21 cellular contexts compared by ENCODE assay signal in the genomic region with DNA sequence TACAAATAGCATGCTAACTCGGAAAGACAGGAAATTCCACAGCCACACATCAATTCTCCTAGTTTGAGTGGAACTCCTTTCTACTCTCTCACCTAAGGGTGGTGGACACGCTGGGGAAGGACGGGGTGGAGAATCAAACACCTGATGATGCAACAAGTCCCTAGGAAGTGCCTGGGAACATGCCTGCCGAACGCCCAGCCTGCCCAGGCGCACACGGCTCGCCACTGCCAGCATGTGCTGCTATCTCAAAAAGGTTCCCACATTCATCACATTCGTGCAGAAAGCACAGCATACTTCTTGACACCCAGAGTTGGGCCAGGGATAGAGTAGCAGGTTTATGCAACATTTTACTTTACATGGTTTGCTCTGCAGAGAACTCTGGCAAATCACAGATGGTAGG.
DNase-seq lines count a peak whose midpoint lies in the region; ATAC-seq, FAIRE-seq and TF ChIP-seq lines count a peak whose summit lies in the region.
"Had no signal": no experiment of that assay in that cellular context is flagged by ENCODE, and none has a peak within 500 bp of the region (broad histone marks: within the 10 kb centered on the region; RNA-seq: fewer than 3 reads in every experiment).

No MANE protein-coding gene starts in this region.

- H3K23me2 ChIP-seq in H1 (ENCODE audit: low read depth, low read length) = no peaks in the 10 kb centered on the region

- no peak for TF ChIP-seq RAD21 in H1 (IDR thresholded peaks at IDR 0.05 in 1 of 2, conservative IDR thresholded peaks at IDR 0.05 in 1 of 2; ENCODE audit: low read depth in 2 of 2, low read length in 2 of 2)

- POLR2A ChIA-PET in H1 (lab: Charles Lee; ENCODE audit: partially characterized antibody) = no interaction called here

- FAIRE-seq in H1 (lab: Jason Lieb, UNC) = no peak

- H3K4me3 ChIP-seq in H1 (ENCODE audit: extremely low read depth in 1 of 4, insufficient read depth in 2 of 4, low read depth in 3 of 4, low read length in 4 of 4) = no peak overlapping the region
- H3K4me3 ChIP-seq in neuronal stem cell (ENCODE audit: low read length in 2 of 2) = no peak overlapping the region
- H3K4me3 ChIP-seq: ascending aorta, BLaER1 had no signal

- no peak for TF ChIP-seq CTCF in H1 (IDR thresholded peaks at IDR 0.05; ENCODE audit: control extremely low read depth in 1 of 3, insufficient read depth in 1 of 3, low read depth in 1 of 3, low read length in 3 of 3)

- no peak overlapping the region for H3K14ac ChIP-seq in H1 (ENCODE audit: insufficient read length)
- no peak overlapping the region for H3K14ac ChIP-seq in neuronal stem cell (ENCODE audit: low read length)

- H2BK120ac ChIP-seq in H1 (replicated peaks; ENCODE audit: low read depth, low read length) (no peak overlapping the region), neuronal stem cell (ENCODE audit: low read depth, low read length) (no peak overlapping the region)

- no peak overlapping the region for H2BK5ac ChIP-seq in H1 (ENCODE audit: low read depth, low read length)
- H2BK5ac ChIP-seq in neuronal stem cell (ENCODE audit: low read length) = peak overlapping the region; percentile 29

- H4K91ac ChIP-seq in H1 (replicated peaks; ENCODE audit: insufficient read length, low read length) (no peak overlapping the region), neuronal stem cell (ENCODE audit: low read depth, low read length, poor library complexity) (no peak overlapping the region)

- H3K27ac ChIP-seq in H1 (ENCODE audit: low read depth, low read length) (no peak overlapping the region), neuronal stem cell (replicated peaks; ENCODE audit: low read length) (no peak overlapping the region)
- H3K27ac ChIP-seq: ascending aorta, BLaER1, neutrophil had no signal

- H2AFZ ChIP-seq in H1 (ENCODE audit: low read length) = no peak overlapping the region
- peak overlapping the region; percentile 49 for H2AFZ ChIP-seq in neuronal stem cell (ENCODE audit: low read length)

- no peak overlapping the region for H2BK20ac ChIP-seq in H1 (ENCODE audit: low read length)

- H3K79me1 ChIP-seq in H1 (ENCODE audit: low read depth, low read length) (no peaks in the 10 kb centered on the region), neuronal stem cell (ENCODE audit: low read depth, low read length) (no peaks in the 10 kb centered on the region)

- CTCF ChIA-PET in H1 (lab: Charles Lee; ENCODE audit: partially characterized antibody) = no interaction called here

- no peak overlapping the region for H3K56ac ChIP-seq in H1 (replicated peaks; ENCODE audit: insufficient read length, low read depth, low read length)

- 97% methylated on average over 9 of the region's 9 CpGs; no CpG with 5 or more reads in 1 of the 2 experiments for WGBS in H1 (ENCODE audit: extremely low coverage in 1 of 2, insufficient coverage in 1 of 2, insufficient read length in 1 of 2, insufficient replicate concordance in 2 of 2, low coverage in 1 of 2, low lambda C conversion rate in 2 of 2, missing lambda C conversion rate in 1 of 2), 2 experiments
- WGBS in neuronal stem cell (ENCODE audit: extremely low coverage in 2 of 2, insufficient read length in 2 of 2, insufficient replicate concordance in 1 of 2), 2 donors = no CpG with 5 or more reads among the region's 9 CpGs

- no peak for DNase-seq in H1 (ENCODE audit: low read depth in 1 of 2, low spot score in 2 of 2)
- no peak for DNase-seq in neuronal stem cell (ENCODE audit: low spot score)
- DNase-seq in activated CD8-positive, alpha-beta memory T cell treated with anti-CD3 and anti-CD28 coated beads, Interleukin-2, amount 50 U/mL, for 48 hours = no peak
- DNase-seq in DMS53 (lab: John Stamatoyannopoulos, UW) = no peak
- no peak for DNase-seq in NCI-H2081 (lab: John Stamatoyannopoulos, UW)
- DNase-seq: Calu3; central memory CD4-positive, alpha-beta T cell; GOT3; head of caudate nucleus; NCI-H1105; NCI-H2029 treated with DMSO at 0.1 percent for 48 hours; NCI-H226; NCI-H774; substantia nigra had no signal

- H3K36me3 ChIP-seq in H1 (ENCODE audit: control insufficient read depth in 2 of 4, insufficient read depth in 4 of 4, low read length in 3 of 4) (no peaks in the 10 kb centered on the region), neuronal stem cell (replicated peaks in 1 of 2; ENCODE audit: control insufficient read depth in 2 of 2, insufficient read depth in 2 of 2, low read length in 2 of 2) (peaks cover 2 to 6% of the 10 kb centered on the region in 2 donors)
- H3K36me3 ChIP-seq: ascending aorta, neutrophil had no signal

- no peaks in the 10 kb centered on the region for H4K20me1 ChIP-seq in H1 (replicated peaks in 1 of 2; ENCODE audit: control insufficient read depth in 1 of 2, insufficient read depth in 2 of 2, low read length in 2 of 2)
- H4K20me1 ChIP-seq: BLaER1 had no signal

- H3K4me2 ChIP-seq in H1 (ENCODE audit: insufficient read depth in 1 of 2, low read depth in 2 of 2, low read length in 2 of 2) = no peak overlapping the region
- H3K4me2 ChIP-seq in neuronal stem cell (ENCODE audit: insufficient read depth, low read length, poor library complexity, severe bottlenecking) = no peak overlapping the region
- H3K4me2 ChIP-seq: BLaER1 had no signal

- H3K9ac ChIP-seq in H1 (replicated peaks in 1 of 4; ENCODE audit: extremely low read depth in 1 of 4, low read depth in 3 of 4, low read length in 3 of 4) = no peak overlapping the region
- H3K9ac ChIP-seq in neuronal stem cell (ENCODE audit: low read depth, low read length, poor library complexity) = no peak overlapping the region
- H3K9ac ChIP-seq: BLaER1 had no signal

- H3K4me1 ChIP-seq in H1 (replicated peaks in 1 of 4; ENCODE audit: control insufficient read depth in 3 of 4, insufficient read depth in 4 of 4, low read length in 3 of 4) (no peaks in the 10 kb centered on the region; a peak in 1 of 7 replicates), neuronal stem cell (ENCODE audit: control insufficient read depth in 2 of 2, insufficient read depth in 1 of 2, low read depth in 1 of 2, low read length in 2 of 2) (peaks cover 1 to 2% of the 10 kb centered on the region in 2 donors)
- H3K4me1 ChIP-seq: ascending aorta had no signal

- H3K18ac ChIP-seq in H1 (ENCODE audit: extremely low read depth, low read length) (no peak overlapping the region), neuronal stem cell (ENCODE audit: low read length) (peak overlapping the region; percentile 72)

- no peak overlapping the region for H3K4ac ChIP-seq in H1 (replicated peaks; ENCODE audit: insufficient read length, low read depth, low read length)
- H3K4ac ChIP-seq in neuronal stem cell (ENCODE audit: low read length) = no peak overlapping the region

- H3K9me3 ChIP-seq in H1 (ENCODE audit: insufficient read depth in 2 of 2, low read depth in 1 of 2, low read length in 1 of 2) = no peaks in the 10 kb centered on the region
- peaks cover 0 to 8% of the 10 kb centered on the region in 2 donors for H3K9me3 ChIP-seq in neuronal stem cell (replicated peaks in 1 of 2; ENCODE audit: control insufficient read depth in 2 of 2, insufficient read depth in 1 of 2, low read depth in 1 of 2, low read length in 2 of 2)
- H3K9me3 ChIP-seq: ascending aorta, BLaER1, neutrophil had no signal

- no peak overlapping the region for H4K5ac ChIP-seq in H1 (ENCODE audit: insufficient read length, low read depth, low read length)

- H2BK15ac ChIP-seq in H1 (ENCODE audit: low read length) (no peak overlapping the region), neuronal stem cell (ENCODE audit: low read length) (peak overlapping the region; percentile 34)

- H2BK12ac ChIP-seq in H1 (ENCODE audit: low read depth, low read length) = peak overlapping the region; percentile 42; the same call in 1 of the 2 replicates
- H2BK12ac ChIP-seq in neuronal stem cell (ENCODE audit: low read length) = peak overlapping the region; percentile 84

- no peak overlapping the region for H2AK5ac ChIP-seq in H1 (ENCODE audit: low read depth, low read length)
- peak overlapping the region; percentile 29 for H2AK5ac ChIP-seq in neuronal stem cell (ENCODE audit: low read depth, low read length)

- TF ChIP-seq EP300 in H1 (IDR thresholded peaks at IDR 0.05; ENCODE audit: borderline replicate concordance in 1 of 2, low read depth in 2 of 2, low read length in 2 of 2) = no peak

- H3K23ac ChIP-seq in H1 (ENCODE audit: insufficient read length) = no peak overlapping the region
- peak overlapping the region; percentile 61 for H3K23ac ChIP-seq in neuronal stem cell (ENCODE audit: low read depth, low read length, poor library complexity)

- H4K8ac ChIP-seq in H1 (ENCODE audit: extremely low read depth, insufficient read depth, low read length) (no peak overlapping the region; the same call in 1 of the 2 replicates), neuronal stem cell (ENCODE audit: low read depth, low read length) (no peak overlapping the region)

- H3K27me3 ChIP-seq in H1 (replicated peaks in 1 of 4; ENCODE audit: control insufficient read depth in 3 of 4, extremely low read depth in 1 of 4, insufficient read depth in 3 of 4, low read length in 3 of 4) (no peaks in the 10 kb centered on the region), neuronal stem cell (ENCODE audit: control insufficient read depth in 3 of 3, insufficient read depth in 3 of 3, low read depth in 1 of 3, low read length in 3 of 3) (no peaks in the 10 kb centered on the region)
- H3K27me3 ChIP-seq: ascending aorta, BLaER1, neutrophil had no signal

- TF ChIP-seq POLR2A in H1 (IDR thresholded peaks at IDR 0.05; ENCODE audit: control extremely low read depth in 1 of 2, low read depth in 2 of 2, low read length in 2 of 2) = no peak

- peak; percentile 20 for ATAC-seq in GM18909 (IDR thresholded peaks at IDR 0.05; ENCODE audit: poor library complexity, unreplicated experiment)
- ATAC-seq in HG02759 (IDR thresholded peaks at IDR 0.05; ENCODE audit: unreplicated experiment) = peak; percentile 4
- no peak for ATAC-seq in GM18867 (IDR thresholded peaks at IDR 0.05; ENCODE audit: unreplicated experiment)
- ATAC-seq: Right ventricle myocardium inferior had no signal

- H3K79me2 ChIP-seq in H1 (ENCODE audit: control insufficient read depth in 1 of 2, insufficient read depth in 2 of 2, low read length in 2 of 2) = no peaks in the 10 kb centered on the region

TF ChIP-seq in H1, 55 proteins besides CTCF, POLR2A, EP300 and RAD21 (continues in another document):
- TF ChIP-seq POLR2AphosphoS5 (IDR thresholded peaks at IDR 0.05; ENCODE audit: low read depth, low read length) (no peak), NANOG (IDR thresholded peaks at IDR 0.05; ENCODE audit: insufficient read depth, low read depth, low read length, poor library complexity, severe bottlenecking) (no peak), TCF12 (IDR thresholded peaks at IDR 0.05; ENCODE audit: low read depth, low read length) (no peak), HDAC6 (IDR thresholded peaks at IDR 0.05; ENCODE audit: low read depth, low read length) (no peak), CHD1 (IDR thresholded peaks at IDR 0.05; ENCODE audit: low read depth, low read length) (no peak)
- TF ChIP-seq, protein P1, sequence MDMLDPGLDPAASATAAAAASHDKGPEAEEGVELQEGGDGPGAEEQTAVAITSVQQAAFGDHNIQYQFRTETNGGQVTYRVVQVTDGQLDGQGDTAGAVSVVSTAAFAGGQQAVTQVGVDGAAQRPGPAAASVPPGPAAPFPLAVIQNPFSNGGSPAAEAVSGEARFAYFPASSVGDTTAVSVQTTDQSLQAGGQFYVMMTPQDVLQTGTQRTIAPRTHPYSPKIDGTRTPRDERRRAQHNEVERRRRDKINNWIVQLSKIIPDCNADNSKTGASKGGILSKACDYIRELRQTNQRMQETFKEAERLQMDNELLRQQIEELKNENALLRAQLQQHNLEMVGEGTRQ (IDR thresholded peaks at IDR 0.05; ENCODE audit: low read length) = no peak
